Comparison of ENCODE assay signal across 35 cellular contexts in the genomic region with DNA sequence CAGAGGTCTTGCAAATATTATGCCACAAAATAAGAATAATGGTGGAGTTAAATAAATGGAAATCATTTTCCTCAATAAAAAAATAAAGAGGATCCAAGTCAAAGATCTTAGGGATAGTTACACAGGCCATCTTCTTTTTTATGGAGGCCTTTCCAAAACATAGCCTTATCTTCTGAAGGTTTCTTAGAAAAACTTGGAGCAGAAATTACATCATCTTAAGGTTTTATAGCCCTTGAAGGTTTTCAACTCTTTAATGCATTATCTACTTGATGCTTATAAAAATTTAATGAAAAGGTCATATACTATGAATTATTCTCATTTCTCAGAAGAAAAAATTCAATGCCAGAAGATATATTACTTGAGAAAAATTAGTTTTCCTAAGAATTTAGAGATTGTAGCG.
DNase-seq lines count a peak whose midpoint lies in the region; ATAC-seq, FAIRE-seq and TF ChIP-seq lines count a peak whose summit lies in the region.
"Had no signal": no experiment of that assay in that cellular context is flagged by ENCODE, and none has a peak within 500 bp of the region (broad histone marks: within the 10 kb centered on the region; RNA-seq: fewer than 3 reads in every experiment).

No MANE protein-coding gene starts in this region.

- no peak overlapping the region for H3K4me2 ChIP-seq in K562 (ENCODE audit: insufficient read depth, low read length)
- H3K4me2 ChIP-seq: A549; BLaER1; BLaER1 treated with 17β-estradiol and CSF1 and Interleukin-3, amounts not matched to agents 10 nM and 100 nM had no signal

- no peak overlapping the region for H3K4me3 Mint-ChIP-seq in MCF 10A (ENCODE audit: unreplicated experiment)
- H3K4me3 Mint-ChIP-seq: B cell; CD14-positive monocyte; CD4-positive, alpha-beta memory T cell; CD4-positive, alpha-beta T cell; CD4-positive, CD25-positive, alpha-beta regulatory T cell; CD8-positive, alpha-beta memory T cell; CD8-positive, alpha-beta T cell had no signal

- BruUV-seq in K562 (replicated peaks; lab: Mats Ljungman, UMichigan) (no TSS peak), MCF 10A (replicated peaks; lab: Mats Ljungman, UMichigan) (no TSS peak)

- 0 out of 2 replicates have a peak overlapping the region, but pooled peaks have one; percentile 35 for H2AFZ ChIP-seq in K562 (ENCODE audit: low read depth, low read length)

- H3K4me1 ChIP-seq in HEK293 (ENCODE audit: control insufficient read depth, insufficient read depth, low read length), result no peaks in the 10 kb centered on the region
- H3K4me1 ChIP-seq in adipocyte (ENCODE audit: control insufficient read depth, insufficient read depth, low read length), result peaks cover 52% of the 10 kb centered on the region
- H3K4me1 ChIP-seq in K562 (replicated peaks in 1 of 2; ENCODE audit: control insufficient read depth in 2 of 2, insufficient read depth in 2 of 2, low read length in 2 of 2), result peaks cover 0 to 27% of the 10 kb centered on the region in 2 experiments; a peak in 4 of 5 replicates
- no peaks in the 10 kb centered on the region for H3K4me1 ChIP-seq in SJCRH30
- H3K4me1 ChIP-seq: BLaER1; BLaER1 treated with 17β-estradiol and CSF1 and Interleukin-3, amounts not matched to agents 10 nM and 100 nM had no signal

- H3K27me3 Mint-ChIP-seq in MCF 10A (ENCODE audit: insufficient read depth, unreplicated experiment), result no peaks in the 10 kb centered on the region

- no peak for TF ChIP-seq POLR2A in K562 (conservative IDR thresholded peaks at IDR 0.05)

- TF ChIP-seq CTCF in HEK293 (tag by site-specific recombination; IDR thresholded peaks at IDR 0.05) (no peak), K562 (IDR thresholded peaks at IDR 0.05 in 2 of 3, conservative IDR thresholded peaks at IDR 0.05 in 1 of 3; ENCODE audit: insufficient read depth in 2 of 3, low read depth in 1 of 3, low read length in 3 of 3) (no peak), MCF 10A (IDR thresholded peaks at IDR 0.05; ENCODE audit: unreplicated experiment) (no peak)

- no peaks in the 10 kb centered on the region for H3K79me2 ChIP-seq in K562 (ENCODE audit: control insufficient read depth, insufficient read depth, low read length)

- no peak overlapping the region for H3K27ac ChIP-seq in HEK293 (ENCODE audit: extremely low read depth, low read depth, low read length)
- no peak overlapping the region for H3K27ac ChIP-seq in K562 (ENCODE audit: extremely low read depth, low read depth, low read length)
- H3K27ac ChIP-seq in SJCRH30, result no peak overlapping the region
- H3K27ac ChIP-seq: 22Rv1; BLaER1; BLaER1 treated with 17β-estradiol and CSF1 and Interleukin-3, amounts not matched to agents 10 nM and 100 nM; C4-2B had no signal

- WGBS in K562 (ENCODE audit: insufficient coverage, low coverage, missing lambda C conversion rate), result 53% methylated on average over 1 of the region's 1 CpG

- no peaks in the 10 kb centered on the region for H3K36me3 Mint-ChIP-seq in MCF 10A (ENCODE audit: insufficient read depth, unreplicated experiment)
- H3K36me3 Mint-ChIP-seq: CD14-positive monocyte; CD4-positive, alpha-beta memory T cell; CD4-positive, CD25-positive, alpha-beta regulatory T cell; CD8-positive, alpha-beta memory T cell had no signal

- intact Hi-C loops in K562 (cut with micrococcal nuclease) (no loop called here), MCF 10A (cut with micrococcal nuclease) (no loop called here)

- no peak for DNase-seq in adipocyte (ENCODE audit: low read depth)
- DNase-seq in K562 (ENCODE audit: extremely low read depth in 1 of 4, low spot score in 3 of 4), result no peak
- no peak for DNase-seq in SJCRH30
- DNase-seq in AG20443 (ENCODE audit: low spot score), result no peak
- DNase-seq in MCF 10A (ENCODE audit: unreplicated experiment), result no peak
- DNase-seq: 8988T; ACHN; AML-193; BE2C; C1 segment of cervical spinal cord; Caco-2; Calu3; CD4-positive, alpha-beta memory T cell; CD4-positive, alpha-beta T cell; CD4-positive, CD25-positive, alpha-beta regulatory T cell; CD8-positive, alpha-beta memory T cell; CD8-positive, alpha-beta T cell; COR-L47; DMS 273 treated with DMSO at 0.1 percent for 48 hours; DMS153; DMS53; DMS79; DMS79 treated with DMSO at 0.1 percent for 48 hours; DND-41; EL had no signal

- no peaks in the 10 kb centered on the region for H3K9me1 ChIP-seq in K562 (ENCODE audit: control insufficient read depth, insufficient read depth, low read length)

- TF ChIP-seq EP300 in K562 (IDR thresholded peaks at IDR 0.05; ENCODE audit: low read length), result no peak

- peaks cover 5% of the 10 kb centered on the region for H3K4me1 Mint-ChIP-seq in MCF 10A (ENCODE audit: insufficient read depth, unreplicated experiment)
- H3K4me1 Mint-ChIP-seq: B cell; CD14-positive monocyte; CD4-positive, alpha-beta memory T cell; CD4-positive, CD25-positive, alpha-beta regulatory T cell; CD8-positive, alpha-beta memory T cell had no signal

- no peak for ATAC-seq in K562
- ATAC-seq: A549; CD8-positive, alpha-beta T cell had no signal

- H3K9ac ChIP-seq in adipocyte (ENCODE audit: low read length) (no peak overlapping the region), K562 (ENCODE audit: insufficient read depth in 1 of 2, low read depth in 2 of 2, low read length in 2 of 2) (no peak overlapping the region)
- H3K9ac ChIP-seq: BLaER1; BLaER1 treated with 17β-estradiol and CSF1 and Interleukin-3, amounts not matched to agents 10 nM and 100 nM had no signal

- no peak for TF ChIP-seq RAD21 in K562 (CRISPR knock-in tag; conservative IDR thresholded peaks at IDR 0.05 in 1 of 2, IDR thresholded peaks at IDR 0.05 in 1 of 2)

- H3K9me3 ChIP-seq in HEK293 (ENCODE audit: control insufficient read depth, insufficient read depth, low read depth, low read length) (no peaks in the 10 kb centered on the region), adipocyte (ENCODE audit: control insufficient read depth, low read length) (no peaks in the 10 kb centered on the region), K562 (replicated peaks; ENCODE audit: control insufficient read depth, insufficient read depth, low read depth, low read length) (no peaks in the 10 kb centered on the region), SJCRH30 (replicated peaks) (0 out of 2 replicates have a peak, but pooled peaks cover 3% of the 10 kb centered on the region)
- H3K9me3 ChIP-seq: BE2C; BLaER1; BLaER1 treated with 17β-estradiol and CSF1 and Interleukin-3, amounts not matched to agents 10 nM and 100 nM had no signal

- H3K4me3 ChIP-seq in HEK293 (ENCODE audit: low read depth, low read length), result no peak overlapping the region
- H3K4me3 ChIP-seq in adipocyte (ENCODE audit: low read length), result peak overlapping the region; percentile 51
- H3K4me3 ChIP-seq in K562, result no peak overlapping the region
- no peak overlapping the region for H3K4me3 ChIP-seq in SJCRH30
- H3K4me3 ChIP-seq: A549; BLaER1; BLaER1 treated with 17β-estradiol and CSF1 and Interleukin-3, amounts not matched to agents 10 nM and 100 nM had no signal

- POLR2A ChIA-PET in HEK293 (lab: Yijun Ruan, JAX) (no interaction called here), K562 (lab: Yijun Ruan, JAX) (interaction anchor here (0.6 to 1.6 kb wide), 2 partner anchors 12 to 147 kb away, joined by 3 to 6 read pairs; no protein-coding TSS in a partner anchor), MCF 10A (lab: Yijun Ruan, JAX) (no interaction called here)

- no peak overlapping the region for H3K27ac Mint-ChIP-seq in MCF 10A (ENCODE audit: low read depth, unreplicated experiment)
- H3K27ac Mint-ChIP-seq: B cell; CD14-positive monocyte; CD4-positive, alpha-beta memory T cell; CD4-positive, alpha-beta T cell; CD4-positive, CD25-positive, alpha-beta regulatory T cell; CD8-positive, alpha-beta memory T cell; CD8-positive, alpha-beta T cell had no signal

- no peak for FAIRE-seq in K562 (lab: Jason Lieb, UNC)
- FAIRE-seq: A204.1, D721Med had no signal

- H3K9me3 Mint-ChIP-seq in MCF 10A (ENCODE audit: unreplicated experiment), result no peaks in the 10 kb centered on the region
- H3K9me3 Mint-ChIP-seq: CD4-positive, alpha-beta memory T cell; CD4-positive, alpha-beta T cell; CD8-positive, alpha-beta T cell had no signal

- CTCF ChIA-PET in HEK293 (lab: Yijun Ruan, JAX) (interaction anchor here (0.6 kb wide), 1 partner anchor 29 kb away, joined by 4 read pairs; no protein-coding TSS in a partner anchor), K562 (lab: Yijun Ruan, JAX; ENCODE audit: low intra/inter-chr PET ratio) (no interaction called here), MCF 10A (lab: Yijun Ruan, JAX) (interaction anchor here (0.6 kb wide), 1 partner anchor 32 kb away, joined by 3 read pairs; no protein-coding TSS in a partner anchor)

- in situ Hi-C loops in K562 (cut with MboI), result no loop called here

- H4K20me1 ChIP-seq in K562 (replicated peaks; ENCODE audit: control insufficient read depth, insufficient read depth, low read length), result no peaks in the 10 kb centered on the region
- H4K20me1 ChIP-seq: BLaER1; BLaER1 treated with 17β-estradiol and CSF1 and Interleukin-3, amounts not matched to agents 10 nM and 100 nM had no signal

- H3K36me3 ChIP-seq in HEK293 (ENCODE audit: control insufficient read depth in 2 of 2, insufficient read depth in 1 of 2, low read length in 2 of 2), result no peaks in the 10 kb centered on the region
- peaks cover 48% of the 10 kb centered on the region for H3K36me3 ChIP-seq in adipocyte (ENCODE audit: control insufficient read depth, insufficient read depth, low read length, severe bottlenecking)
- no peaks in the 10 kb centered on the region for H3K36me3 ChIP-seq in K562 (ENCODE audit: control insufficient read depth, insufficient read depth, low read length)
- no peaks in the 10 kb centered on the region for H3K36me3 ChIP-seq in SJCRH30
- H3K36me3 ChIP-seq: BLaER1; BLaER1 treated with 17β-estradiol and CSF1 and Interleukin-3, amounts not matched to agents 10 nM and 100 nM had no signal

- no peaks in the 10 kb centered on the region for H3K27me3 ChIP-seq in adipocyte (replicated peaks; ENCODE audit: control insufficient read depth, insufficient read depth, low read length)
- H3K27me3 ChIP-seq in K562 (ENCODE audit: control insufficient read depth in 2 of 2, insufficient read depth in 2 of 2, low read length in 2 of 2), result no peaks in the 10 kb centered on the region
- no peaks in the 10 kb centered on the region for H3K27me3 ChIP-seq in SJCRH30
- H3K27me3 ChIP-seq: BE2C; BLaER1; BLaER1 treated with 17β-estradiol and CSF1 and Interleukin-3, amounts not matched to agents 10 nM and 100 nM had no signal

TF ChIP-seq in HEK293, 187 proteins besides CTCF, POLR2A, EP300 and RAD21 (continues in another document):
- no peak for TF ChIP-seq ZNF404 (tag by site-specific recombination; IDR thresholded peaks at IDR 0.05)
- no peak for TF ChIP-seq ZNF341 (tag by site-specific recombination; IDR thresholded peaks at IDR 0.05; ENCODE audit: low read depth)

TF ChIP-seq in K562, 482 proteins besides CTCF, POLR2A, EP300 and RAD21 (continues in another document):
- TF ChIP-seq ZFPM2 (CRISPR knock-in tag; IDR thresholded peaks at IDR 0.05) (no peak), ZC3H4 (CRISPR knock-in tag; IDR thresholded peaks at IDR 0.05; ENCODE audit: borderline replicate concordance) (no peak), U2AF1 (optimal IDR thresholded peaks at IDR 0.05; ENCODE audit: low read depth, low read length) (no peak), MTA1 (IDR thresholded peaks at IDR 0.05; ENCODE audit: borderline replicate concordance) (no peak), ZNF644 (tag; IDR thresholded peaks at IDR 0.05; ENCODE audit: low read depth) (no peak), DDX20 (tag; IDR thresholded peaks at IDR 0.05; ENCODE audit: low read depth) (no peak), NR3C1 (CRISPR knock-in tag; IDR thresholded peaks at IDR 0.05) (no peak)
